22 cellular contexts compared by ENCODE assay signal in the genomic region with DNA sequence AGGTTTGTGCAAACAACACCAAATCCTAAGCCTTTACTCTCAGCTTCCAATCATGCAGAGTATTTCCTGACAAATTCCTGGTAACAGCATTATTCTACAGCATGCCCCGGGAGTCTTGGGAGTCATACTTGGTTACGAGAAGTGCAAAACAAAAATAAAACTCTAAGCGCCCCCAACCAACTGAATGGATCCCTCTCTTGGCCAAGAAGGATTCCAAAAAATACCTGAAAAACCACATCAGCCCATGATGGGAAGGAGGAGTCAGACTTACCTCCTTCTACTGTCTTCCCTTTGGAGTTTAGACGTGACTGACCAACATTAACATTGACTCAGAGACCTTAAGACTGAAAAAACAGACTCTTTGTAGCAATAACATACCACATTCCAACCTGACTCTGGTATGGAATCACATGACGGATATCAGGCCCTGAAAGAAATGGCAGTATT. TPM values are rescaled to one million over a fixed set of nuclear protein-coding genes. Genes with fewer than 3 reads are reported as not detected.
DNase-seq lines count a peak whose midpoint lies in the region; ATAC-seq and TF ChIP-seq lines count a peak whose summit lies in the region.
"Had no signal": no experiment of that assay in that cellular context is flagged by ENCODE, and none has a peak within 500 bp of the region (broad histone marks: within the 10 kb centered on the region; RNA-seq: fewer than 3 reads in every experiment).

No MANE protein-coding gene starts in this region.

- ATAC-seq in Right ventricle myocardium superior (ENCODE audit: poor library complexity) (no peak), upper lobe of right lung (no peak)
- ATAC-seq: activated CD4-positive, CD25-positive, alpha-beta regulatory T cell treated with anti-CD3 and anti-CD28 coated beads, Interleukin-2, amount 50 U/mL, for 24 hours; activated CD8-positive, alpha-beta T cell treated with anti-CD3 and anti-CD28 coated beads, Interleukin-2, amount 10 ng/mL, durations not matched to agents 7 days and 5 days; left lung; right cardiac atrium; stimulated activated effector memory CD8-positive, alpha-beta T cell treated with anti-CD3 and anti-CD28 coated beads, Interleukin-12 subunit alpha, Interleukin-12 subunit beta, amount 100 ng/mL, for 72 hours had no signal

- intact Hi-C loops in Right ventricle myocardium superior (cut with DNase I) = no loop called here
- intact Hi-C loops in upper lobe of right lung (cut with DNase I) = no loop called here

- H3K36me3 ChIP-seq in upper lobe of right lung = no peaks in the 10 kb centered on the region
- H3K36me3 ChIP-seq: BE2C, left lung had no signal

- no peaks in the 10 kb centered on the region for H3K27me3 ChIP-seq in upper lobe of right lung
- H3K27me3 ChIP-seq: BE2C, left lung had no signal

- no peaks in the 10 kb centered on the region for H3K4me1 ChIP-seq in upper lobe of right lung
- H3K4me1 ChIP-seq: BE2C, left lung had no signal

- H3K4me3 ChIP-seq in astrocyte of the spinal cord (ENCODE audit: low read depth, low read length) (no peak overlapping the region), upper lobe of right lung (no peak overlapping the region)
- H3K4me3 ChIP-seq: coronary artery, left lung had no signal

- TF ChIP-seq CTCF in astrocyte of the spinal cord (IDR thresholded peaks at IDR 0.05; ENCODE audit: low read depth, low read length) (no peak), upper lobe of right lung (IDR thresholded peaks at IDR 0.05) (no peak)

- no peaks in the 10 kb centered on the region for H3K9me3 ChIP-seq in upper lobe of right lung
- H3K9me3 ChIP-seq: BE2C had no signal

- DNase-seq in HCEC 1CT (peak; percentile 2), astrocyte of the spinal cord (ENCODE audit: low read depth, low spot score) (peak; percentile 50), hepatic stellate cell (ENCODE audit: low spot score) (peak; percentile 64), smooth muscle cell of the brain vasculature (ENCODE audit: low read depth, low spot score) (peak; percentile 23), Right ventricle myocardium superior (no peak), NCI-H1092 treated with DMSO at 0.1 percent for 48 hours (lab: John Stamatoyannopoulos, UW) (no peak), upper lobe of right lung (no peak)
- DNase-seq: activated CD8-positive, alpha-beta T cell treated with anti-CD3 and anti-CD28 coated beads, Interleukin-2, amount 10 ng/mL, durations not matched to agents 7 days and 5 days; activated naive CD4-positive, alpha-beta T cell treated with anti-CD3 and anti-CD28 coated beads, Interleukin-2, amount 10 ng/mL, durations not matched to agents 7 days and 5 days; activated T-cell treated with anti-CD3 and anti-CD28 coated beads, Interleukin-2, amount 50 U/mL, for 24 hours; BE2C; Calu3; foreskin melanocyte; Kasumi-1; left lung; nucleus accumbens; right cardiac atrium; SIG-M5; T-helper 9 cell had no signal

- H3K27ac ChIP-seq in upper lobe of right lung = no peak overlapping the region
- H3K27ac ChIP-seq: coronary artery, left lung had no signal

- in situ Hi-C loops in astrocyte of the spinal cord (cut with HindIII; ENCODE audit: low sequenced_read_pairs) = no loop called here

RNA-seq across cellular contexts. Expression of a gene that starts 30.7 kb away (rescaled TPM):
- 14.2 TPM for total RNA-seq in Right ventricle myocardium superior
- 0.46 TPM for total RNA-seq in upper lobe of right lung

RNA-seq across cellular contexts. Expression of a gene that starts 50.6 kb away (rescaled TPM):
- 3.1 TPM for total RNA-seq in Right ventricle myocardium superior
- 5.2 TPM for total RNA-seq in upper lobe of right lung

Comparison
In these comparisons a context has a peak if more than half of its experiments do, and no peak if none do; other contexts are left out.
1. DNase-seq: peak in HCEC 1CT (single experiment), astrocyte of the spinal cord (single experiment), hepatic stellate cell (single experiment) and smooth muscle cell of the brain vasculature (single experiment); none in Right ventricle myocardium superior (single experiment), NCI-H1092 treated with DMSO at 0.1 percent for 48 hours (single experiment) and upper lobe of right lung (single experiment).
2. RNA of a gene that starts 30.7 kb away (total RNA-seq): 14.2 TPM in Right ventricle myocardium superior (single experiment); 0.46 TPM in upper lobe of right lung (single experiment); every median in the first group is over 10 times any median in the second.